ENCODE assay signal across 2 cellular contexts in genomic region chr3:11090551-11090950, GRCh38.
TF ChIP-seq lines count a peak whose summit lies in the region.

No MANE protein-coding gene starts in this region.

TF ChIP-seq in IMR-90, 13 proteins besides CTCF, POLR2A, EP300 and RAD21 (continued from another document):
- TF ChIP-seq RFX5 (IDR thresholded peaks at IDR 0.05; ENCODE audit: low read depth, low read length), result no peak
TF ChIP-seq in IMR-90: peak in this region for 0.

TF ChIP-seq in WTC11, 78 proteins besides CTCF, POLR2A, EP300 and RAD21 (continued from another document):
- TF ChIP-seq AR (CRISPR knock-in tag; IDR thresholded peaks at IDR 0.05), result no peak
- no peak for TF ChIP-seq NR1H2 (CRISPR knock-in tag; IDR thresholded peaks at IDR 0.05)
TF ChIP-seq in WTC11: peak in this region for 0.
